In genomic region chr3:45654344-45654934, GRCh38 we compare ENCODE assay signal across 1 cellular context.
TF ChIP-seq lines count a peak whose summit lies in the region.

No MANE protein-coding gene starts in this region.

TF ChIP-seq in GM23338, 12 proteins besides CTCF, POLR2A, EP300 and RAD21 (continued from another document):
- TF ChIP-seq ZNF462 (CRISPR knock-in tag; IDR thresholded peaks at IDR 0.05) (no peak), JUNB (IDR thresholded peaks at IDR 0.05; ENCODE audit: unreplicated experiment) (no peak), EZH2phosphoT487 (IDR thresholded peaks at IDR 0.05; ENCODE audit: unreplicated experiment) (no peak), STAT1 (IDR thresholded peaks at IDR 0.05; ENCODE audit: unreplicated experiment) (no peak), CREB1 (CRISPR knock-in tag; IDR thresholded peaks at IDR 0.05; ENCODE audit: low read depth) (no peak), POLR2AphosphoS5 (IDR thresholded peaks at IDR 0.05; ENCODE audit: low read depth) (no peak), ZNF114 (CRISPR knock-in tag; IDR thresholded peaks at IDR 0.05) (no peak), ZNF331 (CRISPR knock-in tag; IDR thresholded peaks at IDR 0.05; ENCODE audit: low read depth) (no peak), NANOG (IDR thresholded peaks at IDR 0.05; ENCODE audit: borderline replicate concordance) (no peak), REST (IDR thresholded peaks at IDR 0.05; ENCODE audit: unreplicated experiment) (no peak)
